Comparison of ENCODE assay signal across 10 cellular contexts in the genomic region with DNA sequence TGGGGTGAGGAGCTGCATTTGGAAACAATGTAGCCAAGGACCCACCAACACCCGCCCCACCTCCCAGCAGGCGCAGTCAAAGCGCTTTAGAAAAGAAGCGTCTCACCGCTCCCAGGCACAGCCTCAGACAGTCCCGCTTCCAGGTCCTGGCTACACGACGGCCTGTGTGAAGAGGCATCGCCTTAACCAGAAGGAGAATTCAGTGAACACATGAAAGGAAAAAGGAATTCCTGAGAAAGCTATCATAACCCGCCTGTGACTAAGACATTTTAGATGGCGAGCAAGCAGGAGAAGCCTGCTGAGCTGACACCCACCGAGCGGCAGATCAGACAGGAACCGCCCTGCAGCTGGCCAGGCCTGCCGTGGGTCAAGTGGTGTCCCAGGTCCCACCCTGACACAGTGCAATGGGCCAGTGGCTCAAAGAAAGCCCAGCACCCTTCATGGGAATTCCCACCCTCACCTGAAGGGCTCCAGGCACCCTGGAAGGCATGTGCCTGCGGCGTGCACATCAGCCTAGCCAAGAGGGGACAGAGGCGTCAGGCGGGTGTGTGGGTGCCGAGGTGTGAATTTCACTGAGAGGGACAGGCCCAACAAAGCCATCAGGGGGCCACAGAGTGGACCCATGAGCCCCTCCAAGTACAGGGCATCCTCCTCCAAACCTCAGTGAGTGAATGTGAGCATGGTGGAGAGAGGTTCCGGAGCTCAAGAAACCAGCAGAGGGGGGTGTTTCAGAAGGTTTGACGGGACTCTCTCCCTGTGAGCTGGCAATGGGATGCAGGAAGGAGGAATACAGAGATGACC.
DNase-seq lines count a peak whose midpoint lies in the region; ATAC-seq and TF ChIP-seq lines count a peak whose summit lies in the region.
"Had no signal": no experiment of that assay in that cellular context is flagged by ENCODE, and none has a peak within 500 bp of the region (broad histone marks: within the 10 kb centered on the region; RNA-seq: fewer than 3 reads in every experiment).

No MANE protein-coding gene starts in this region.

- intact Hi-C loops in IMR-90 (cut with micrococcal nuclease): no loop called here

- H3K79me1 ChIP-seq in IMR-90 (ENCODE audit: low read depth in 1 of 2, low read length in 2 of 2) (no peaks in the 10 kb centered on the region), neuronal stem cell (ENCODE audit: low read depth, low read length) (peaks cover 2% of the 10 kb centered on the region)

- H2BK20ac ChIP-seq in IMR-90 (ENCODE audit: low read depth, low read length): no peak overlapping the region

- H4K20me1 ChIP-seq in IMR-90 (ENCODE audit: insufficient read depth, low read length): no peaks in the 10 kb centered on the region

- H3K27ac ChIP-seq in IMR-90 (ENCODE audit: insufficient read depth, low read length): no peak overlapping the region
- H3K27ac ChIP-seq in neuronal stem cell (replicated peaks; ENCODE audit: low read length): no peak overlapping the region
- H3K27ac ChIP-seq: KMS-11 had no signal

- no TSS peak for BruUV-seq in IMR-90 (replicated peaks; lab: Mats Ljungman, UMichigan)

- POLR2A ChIA-PET in IMR-90 (lab: Charles Lee; ENCODE audit: unreplicated experiment): no interaction called here

- H2AK9ac ChIP-seq in IMR-90 (replicated peaks; ENCODE audit: low read depth, low read length, poor library complexity): no peak overlapping the region

- H3K4me1 ChIP-seq in IMR-90 (ENCODE audit: control insufficient read depth, insufficient read depth, low read length) (no peaks in the 10 kb centered on the region), neuronal stem cell (ENCODE audit: control insufficient read depth in 2 of 2, insufficient read depth in 1 of 2, low read depth in 1 of 2, low read length in 2 of 2) (peaks cover 9 to 23% of the 10 kb centered on the region in 2 donors)

- no peak overlapping the region for H4K5ac ChIP-seq in IMR-90 (ENCODE audit: low read depth, low read length)

- CTCF ChIA-PET in IMR-90 (lab: Yijun Ruan, JAX): interaction anchor here (0.6 kb wide), 2 partner anchors 18 to 892 kb away, joined by 3 read pairs; no protein-coding TSS in a partner anchor

- DNase-seq in EL (peak; percentile 17), IMR-90 (peak; percentile 12), choroid plexus epithelial cell (ENCODE audit: low read depth) (peak; percentile 54), neuronal stem cell (ENCODE audit: low spot score) (no peak), G401 (ENCODE audit: low spot score) (no peak), OCI-M2 (lab: John Stamatoyannopoulos, UW; ENCODE audit: unreplicated experiment) (no peak)
- DNase-seq: NCI-H2107, RPMI8226 had no signal

- H2AK5ac ChIP-seq in IMR-90 (ENCODE audit: low read depth, low read length) (no peak overlapping the region), neuronal stem cell (ENCODE audit: low read depth, low read length) (peak overlapping the region; percentile 89)

- H3K9me3 ChIP-seq in IMR-90 (ENCODE audit: control insufficient read depth, insufficient read depth, low read length): no peaks in the 10 kb centered on the region
- no peaks in the 10 kb centered on the region for H3K9me3 ChIP-seq in neuronal stem cell (replicated peaks in 1 of 2; ENCODE audit: control insufficient read depth in 2 of 2, insufficient read depth in 1 of 2, low read depth in 1 of 2, low read length in 2 of 2)

- H3K18ac ChIP-seq in IMR-90 (ENCODE audit: low read depth, low read length) (no peak overlapping the region), neuronal stem cell (ENCODE audit: low read length) (peak overlapping the region; percentile 83)

- no peak overlapping the region for H3K23ac ChIP-seq in IMR-90 (ENCODE audit: low read depth, low read length)
- H3K23ac ChIP-seq in neuronal stem cell (ENCODE audit: low read depth, low read length, poor library complexity): peak overlapping the region; percentile 36

- H3K9ac ChIP-seq in IMR-90 (ENCODE audit: low read depth, low read length) (no peak overlapping the region), neuronal stem cell (ENCODE audit: low read depth, low read length, poor library complexity) (peak overlapping the region; percentile 16)
- H3K9ac ChIP-seq: KMS-11 had no signal

- H2BK120ac ChIP-seq in IMR-90 (ENCODE audit: low read depth, low read length) (no peak overlapping the region), neuronal stem cell (ENCODE audit: low read depth, low read length) (no peak overlapping the region)

- dilution Hi-C loops in IMR-90 (cut with HindIII; ENCODE audit: low sequenced_read_pairs, unreplicated experiment): no loop called here

- TF ChIP-seq CTCF in IMR-90 (conservative IDR thresholded peaks at IDR 0.05; ENCODE audit: low read depth, low read length): 0 out of 2 replicates have a peak, but pooled peaks have one; percentile 10
- peak; percentile 53 for TF ChIP-seq CTCF in choroid plexus epithelial cell (conservative IDR thresholded peaks at IDR 0.05; ENCODE audit: low read depth, low read length)

- no peak overlapping the region for H3K4me3 ChIP-seq in IMR-90 (ENCODE audit: insufficient read depth, low read depth, low read length)
- H3K4me3 ChIP-seq in choroid plexus epithelial cell (ENCODE audit: low read depth, low read length): no peak overlapping the region
- H3K4me3 ChIP-seq in neuronal stem cell (ENCODE audit: low read length in 2 of 2): peak overlapping the region in 1 of 2 donors; percentile 9

- no peak overlapping the region for H3K14ac ChIP-seq in IMR-90 (replicated peaks; ENCODE audit: low read depth, low read length)
- H3K14ac ChIP-seq in neuronal stem cell (ENCODE audit: low read length): peak overlapping the region; percentile 14

- no peak overlapping the region for H2BK15ac ChIP-seq in IMR-90 (ENCODE audit: low read depth, low read length)
- peak overlapping the region; percentile 68 for H2BK15ac ChIP-seq in neuronal stem cell (ENCODE audit: low read length)

- H3K9me1 ChIP-seq in IMR-90 (ENCODE audit: insufficient read depth, low read length): no peaks in the 10 kb centered on the region

- no peak overlapping the region for H3K56ac ChIP-seq in IMR-90 (ENCODE audit: extremely low read depth, insufficient read depth, low read length)

- TF ChIP-seq POLR2A in IMR-90 (IDR thresholded peaks at IDR 0.05; ENCODE audit: low read depth, low read length): no peak

- peak; percentile 29 for TF ChIP-seq RAD21 in IMR-90 (IDR thresholded peaks at IDR 0.05; ENCODE audit: low read length)

- ATAC-seq in IMR-90 (ENCODE audit: low read depth): no peak; the same call in 1 of the 2 replicates
- ATAC-seq in GM21447 (IDR thresholded peaks at IDR 0.05; ENCODE audit: unreplicated experiment): no peak

- no peak overlapping the region for H2AFZ ChIP-seq in IMR-90 (replicated peaks; ENCODE audit: low read length, poor library complexity)
- peak overlapping the region; percentile 5 for H2AFZ ChIP-seq in neuronal stem cell (ENCODE audit: low read length)

- no peak overlapping the region for H4K8ac ChIP-seq in IMR-90 (ENCODE audit: low read depth in 2 of 2, low read length in 2 of 2)
- no peak overlapping the region for H4K8ac ChIP-seq in neuronal stem cell (ENCODE audit: low read depth, low read length)

- H3K27me3 ChIP-seq in IMR-90 (ENCODE audit: control insufficient read depth, insufficient read depth, low read length) (peaks cover 20% of the 10 kb centered on the region), neuronal stem cell (ENCODE audit: control insufficient read depth in 3 of 3, insufficient read depth in 3 of 3, low read depth in 1 of 3, low read length in 3 of 3) (no peaks in the 10 kb centered on the region)

- H3K36me3 ChIP-seq in IMR-90 (ENCODE audit: control insufficient read depth, insufficient read depth, low read length): no peaks in the 10 kb centered on the region
- H3K36me3 ChIP-seq in neuronal stem cell (replicated peaks in 1 of 2; ENCODE audit: control insufficient read depth in 2 of 2, insufficient read depth in 2 of 2, low read length in 2 of 2): no peaks in the 10 kb centered on the region

- no peak overlapping the region for H4K91ac ChIP-seq in IMR-90 (ENCODE audit: insufficient read depth, low read depth, low read length)
- no peak overlapping the region for H4K91ac ChIP-seq in neuronal stem cell (ENCODE audit: low read depth, low read length, poor library complexity)

- H3K4ac ChIP-seq in IMR-90 (ENCODE audit: low read depth, low read length) (no peak overlapping the region), neuronal stem cell (ENCODE audit: low read length) (peak overlapping the region; percentile 28)

- H2BK12ac ChIP-seq in neuronal stem cell (ENCODE audit: low read length): peak overlapping the region; percentile 50

- in situ Hi-C loops in IMR-90 (cut with MboI; ENCODE audit: low sequenced_read_pairs) (loop anchor here (25.0 kb wide), 1 partner anchor 938 kb away; no protein-coding TSS in a partner anchor), G401 (cut with HindIII; ENCODE audit: low sequenced_read_pairs) (no loop called here)

- no peak overlapping the region for H2BK5ac ChIP-seq in IMR-90 (ENCODE audit: low read depth, low read length, poor library complexity, severe bottlenecking)
- H2BK5ac ChIP-seq in neuronal stem cell (ENCODE audit: low read length): peak overlapping the region; percentile 70

- H3K4me2 ChIP-seq in IMR-90 (ENCODE audit: low read depth, low read length) (no peak overlapping the region), neuronal stem cell (ENCODE audit: insufficient read depth, low read length, poor library complexity, severe bottlenecking) (no peak overlapping the region)
- H3K4me2 ChIP-seq: KMS-11 had no signal

- 60% methylated on average over 11 of the region's 22 CpGs; no CpG with 5 or more reads in 1 of the 2 experiments for WGBS in IMR-90 (ENCODE audit: extremely low coverage in 2 of 2, insufficient read length in 1 of 2), 2 experiments
- no CpG with 5 or more reads among the region's 22 CpGs for WGBS in neuronal stem cell (ENCODE audit: extremely low coverage in 2 of 2, insufficient read length in 2 of 2, insufficient replicate concordance in 1 of 2), 2 donors

TF ChIP-seq in IMR-90, 13 proteins besides CTCF, POLR2A, EP300 and RAD21 (continues in another document):
- TF ChIP-seq RFX5 (IDR thresholded peaks at IDR 0.05; ENCODE audit: low read depth, low read length) (no peak), NFE2L2 (IDR thresholded peaks at IDR 0.05; ENCODE audit: low read depth, low read length) (no peak), BHLHE40 (IDR thresholded peaks at IDR 0.05; ENCODE audit: low read depth, low read length) (no peak), CHD1 (IDR thresholded peaks at IDR 0.05; ENCODE audit: low read depth, low read length) (no peak), MAZ (IDR thresholded peaks at IDR 0.05; ENCODE audit: borderline replicate concordance, low read depth, low read length) (no peak), RCOR1 (IDR thresholded peaks at IDR 0.05; ENCODE audit: insufficient replicate concordance, low read length) (no peak), FOS (IDR thresholded peaks at IDR 0.05; ENCODE audit: low read depth, low read length) (no peak), MAFK (IDR thresholded peaks at IDR 0.05; ENCODE audit: low read depth, low read length) (no peak)

Comparison
In these comparisons a context has a peak if more than half of its experiments do, and no peak if none do; other contexts are left out.
1. DNase-seq: peak in EL (single experiment), IMR-90 (single experiment) and choroid plexus epithelial cell (single experiment); none in neuronal stem cell (single experiment), G401 (single experiment) and OCI-M2 (single experiment).